In genomic region chr15:44718927-44719292, GRCh38 we compare ENCODE assay signal across 9 cellular contexts. TPM values are rescaled to one million over a fixed set of nuclear protein-coding genes. Genes with fewer than 3 reads are reported as not detected.
DNase-seq lines count a peak whose midpoint lies in the region; ATAC-seq lines count a peak whose summit lies in the region.
"Had no signal": no experiment of that assay in that cellular context is flagged by ENCODE, and none has a peak within 500 bp of the region (broad histone marks: within the 10 kb centered on the region; RNA-seq: fewer than 3 reads in every experiment).

No MANE protein-coding gene starts in this region.

- intact Hi-C loops in naive thymus-derived CD4-positive, alpha-beta T cell (cut with micrococcal nuclease), result loop anchor here (1.0 kb wide), 2 partner anchors 9 to 10 kb away; no protein-coding TSS in a partner anchor

- CTCF ChIA-PET in naive thymus-derived CD4-positive, alpha-beta T cell (lab: Charles Lee), result interaction anchor here (0.6 to 12.8 kb wide), 5 partner anchors 9 to 104 kb away, joined by 3 to 171 read pairs (median 7); partner anchors contain the start of genes SPG11 and TRIM69

- ATAC-seq in naive thymus-derived CD4-positive, alpha-beta T cell, result no peak

- no peaks in the 10 kb centered on the region for H3K27me3 ChIP-seq in SJSA1 (replicated peaks)
- H3K27me3 ChIP-seq in naive thymus-derived CD4-positive, alpha-beta T cell (ENCODE audit: control insufficient read depth in 2 of 2, insufficient read depth in 2 of 2, low read length in 2 of 2), result no peaks in the 10 kb centered on the region
- H3K27me3 ChIP-seq: uterus had no signal

- H3K9me3 ChIP-seq in SJSA1 (replicated peaks), result no peaks in the 10 kb centered on the region
- no peaks in the 10 kb centered on the region for H3K9me3 ChIP-seq in naive thymus-derived CD4-positive, alpha-beta T cell (ENCODE audit: control insufficient read depth in 2 of 3, low read length in 3 of 3)
- H3K9me3 ChIP-seq: uterus had no signal

- H3K27ac ChIP-seq in SJSA1 (peak overlapping the region; percentile 23; the same call in 1 of the 2 replicates), substantia nigra (ENCODE audit: low read depth, low read length, poor library complexity, severe bottlenecking) (no peak overlapping the region)
- H3K27ac ChIP-seq in naive thymus-derived CD4-positive, alpha-beta T cell (ENCODE audit: low read depth, low read length), result peak overlapping the region; percentile 77
- H3K27ac ChIP-seq: uterus had no signal

- POLR2A ChIA-PET in naive thymus-derived CD4-positive, alpha-beta T cell (lab: Charles Lee), result interaction anchor here (0.8 to 39.4 kb wide), 6 partner anchors 1 to 67 kb away, joined by 3 to 3822 read pairs (median 1036); partner anchors contain the start of genes B2M, PATL2, SPG11 and TRIM69

- no peak for DNase-seq in T-helper 2 cell treated with Interferon-gamma antibody and Interleukin-4, amounts not matched to agents 5 μg/mL and 100 μg/mL, for 36 hours (ENCODE audit: low spot score)
- DNase-seq in T-helper 2 cell (no peak), SJSA1 (ENCODE audit: low read depth in 1 of 2, low spot score in 2 of 2) (no peak), AML-193 (lab: John Stamatoyannopoulos, UW) (no peak), substantia nigra (lab: John Stamatoyannopoulos, UW) (no peak)
- peak in 1 of 9 donors; percentile 14 for DNase-seq in naive thymus-derived CD4-positive, alpha-beta T cell
- DNase-seq: erythroblast, right cardiac atrium, uterus had no signal

- peaks cover 58% of the 10 kb centered on the region for H3K36me3 ChIP-seq in SJSA1
- peaks cover 40 to 46% (median 41%) of the 10 kb centered on the region in 3 experiments for H3K36me3 ChIP-seq in naive thymus-derived CD4-positive, alpha-beta T cell (ENCODE audit: control insufficient read depth in 2 of 3, insufficient read depth in 3 of 3, low read length in 3 of 3)
- H3K36me3 ChIP-seq: uterus had no signal

- peak overlapping the region; percentile 77 for H3K4me3 Mint-ChIP-seq in T-helper 2 cell treated with Interferon-gamma antibody and Interleukin-4, amounts not matched to agents 5 μg/mL and 100 μg/mL, for 36 hours
- peak overlapping the region in 8 of 10 donors; percentile 61 to 100 (median 78) for H3K4me3 Mint-ChIP-seq in naive thymus-derived CD4-positive, alpha-beta T cell

- peaks cover 6% of the 10 kb centered on the region for H3K4me1 ChIP-seq in SJSA1 (replicated peaks)
- peaks cover 73 to 81% of the 10 kb centered on the region in 2 donors for H3K4me1 ChIP-seq in naive thymus-derived CD4-positive, alpha-beta T cell (ENCODE audit: control insufficient read depth in 2 of 2, insufficient read depth in 2 of 2, low read length in 2 of 2)
- H3K4me1 ChIP-seq: uterus had no signal

- H3K27ac Mint-ChIP-seq in T-helper 2 cell treated with Interferon-gamma antibody and Interleukin-4, amounts not matched to agents 5 μg/mL and 100 μg/mL, for 36 hours, result peak overlapping the region; percentile 97
- peak overlapping the region; percentile 89 to 100 (median 95) for H3K27ac Mint-ChIP-seq in naive thymus-derived CD4-positive, alpha-beta T cell

- no peak overlapping the region for H3K4me3 ChIP-seq in SJSA1
- no peak overlapping the region for H3K4me3 ChIP-seq in naive thymus-derived CD4-positive, alpha-beta T cell (ENCODE audit: low read length)
- H3K4me3 ChIP-seq: uterus had no signal

- no peaks in the 10 kb centered on the region for H3K27me3 Mint-ChIP-seq in T-helper 2 cell treated with Interferon-gamma antibody and Interleukin-4, amounts not matched to agents 5 μg/mL and 100 μg/mL, for 36 hours (ENCODE audit: low read depth)
- H3K27me3 Mint-ChIP-seq in naive thymus-derived CD4-positive, alpha-beta T cell, result no peaks in the 10 kb centered on the region

- H3K4me1 Mint-ChIP-seq in T-helper 2 cell treated with Interferon-gamma antibody and Interleukin-4, amounts not matched to agents 5 μg/mL and 100 μg/mL, for 36 hours (ENCODE audit: low read depth), result peaks cover 63% of the 10 kb centered on the region
- peaks cover 63 to 90% (median 86%) of the 10 kb centered on the region in 7 donors for H3K4me1 Mint-ChIP-seq in naive thymus-derived CD4-positive, alpha-beta T cell

- no peaks in the 10 kb centered on the region for H3K9me3 Mint-ChIP-seq in T-helper 2 cell treated with Interferon-gamma antibody and Interleukin-4, amounts not matched to agents 5 μg/mL and 100 μg/mL, for 36 hours
- peaks cover 0 to 8% (median 0%) of the 10 kb centered on the region in 11 donors for H3K9me3 Mint-ChIP-seq in naive thymus-derived CD4-positive, alpha-beta T cell

- peaks cover 68% of the 10 kb centered on the region for H3K36me3 Mint-ChIP-seq in T-helper 2 cell treated with Interferon-gamma antibody and Interleukin-4, amounts not matched to agents 5 μg/mL and 100 μg/mL, for 36 hours (ENCODE audit: low read depth)
- peaks cover 11 to 55% (median 51%) of the 10 kb centered on the region in 5 donors for H3K36me3 Mint-ChIP-seq in naive thymus-derived CD4-positive, alpha-beta T cell

RNA-seq across cellular contexts. Expression of gene B2M, which starts 7.6 kb away (rescaled TPM):
- 7,277 and 7,743 TPM in 2 replicates for total RNA-seq in SJSA1 (2014; rRNA removed; shearing (Covaris generic))
- total RNA-seq in naive thymus-derived CD4-positive, alpha-beta T cell, result 1,000 to 10,000 TPM; 4,325 to 8,698 (median 6,221) TPM
- over 10,000 TPM; 23,113 to 34,374 TPM for polyA plus RNA-seq in naive thymus-derived CD4-positive, alpha-beta T cell

RNA-seq across cellular contexts. Expression of gene PATL2, which starts 7.8 kb away (rescaled TPM):
- 0.19 and 0.29 TPM in 2 replicates for total RNA-seq in SJSA1 (2014; rRNA removed; shearing (Covaris generic))
- total RNA-seq in naive thymus-derived CD4-positive, alpha-beta T cell, result 10 to 100 TPM; 37.4 to 83.8 (median 71.3) TPM
- polyA plus RNA-seq in naive thymus-derived CD4-positive, alpha-beta T cell, result 10 to 100 TPM; 11.4 to 17.3 TPM

RNA-seq across cellular contexts. Expression of gene TRIM69, which starts 17.4 kb away (rescaled TPM):
- total RNA-seq in SJSA1 (2014; rRNA removed; shearing (Covaris generic)), result 9.1 and 10.9 TPM in 2 replicates
- 10 to 100 TPM; 12.4 to 65.0 (median 28.0) TPM for total RNA-seq in naive thymus-derived CD4-positive, alpha-beta T cell
- polyA plus RNA-seq in naive thymus-derived CD4-positive, alpha-beta T cell, result 10 to 100 TPM; 17.4 to 17.8 TPM

RNA-seq across cellular contexts. Expression of gene SPG11, which starts 55.4 kb away (rescaled TPM):
- total RNA-seq in SJSA1 (2014; rRNA removed; shearing (Covaris generic)), result 28.9 and 36.8 TPM in 2 replicates
- total RNA-seq in naive thymus-derived CD4-positive, alpha-beta T cell, result 100 to 1,000 TPM in 4 of 5 experiments, 10 to 100 TPM in 1; 92.2 to 137 (median 131) TPM
- polyA plus RNA-seq in naive thymus-derived CD4-positive, alpha-beta T cell, result 10 to 100 TPM; 26.1 to 32.1 TPM

Comparison
In these comparisons a context has a peak if more than half of its experiments do, and no peak if none do; other contexts are left out.
1. RNA of gene PATL2, which starts 7.8 kb away (total RNA-seq): 37.4 to 83.8 TPM in naive thymus-derived CD4-positive, alpha-beta T cell; 0.19 to 0.29 TPM in SJSA1; every median in the first group is over 10 times any median in the second.